In the genomic region with DNA sequence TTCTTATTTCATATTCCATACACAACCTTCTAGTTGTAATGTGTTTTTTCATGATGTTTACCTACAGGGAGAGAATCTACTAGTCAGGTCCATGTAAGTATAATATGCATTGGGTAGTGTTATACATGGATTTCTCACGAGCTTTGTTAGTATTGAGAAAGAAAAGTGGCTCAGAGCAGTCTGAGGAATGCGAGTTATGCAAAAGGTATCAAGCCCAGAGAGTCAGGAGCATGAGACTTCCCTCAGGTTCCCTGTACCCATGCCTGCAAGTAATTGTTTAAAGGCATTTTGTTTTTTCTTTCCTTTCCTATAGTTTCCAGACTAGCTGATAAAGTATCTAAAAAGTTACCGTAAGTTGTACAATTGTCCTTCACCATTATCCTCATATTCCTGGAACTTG, we compare ENCODE assay signal across 20 cellular contexts.
DNase-seq lines count a peak whose midpoint lies in the region; ATAC-seq, FAIRE-seq and TF ChIP-seq lines count a peak whose summit lies in the region.
"Had no signal": no experiment of that assay in that cellular context is flagged by ENCODE, and none has a peak within 500 bp of the region (broad histone marks: within the 10 kb centered on the region; RNA-seq: fewer than 3 reads in every experiment).

No MANE protein-coding gene starts in this region.

- TF ChIP-seq CTCF in retinal pigment epithelial cell (conservative IDR thresholded peaks at IDR 0.05; ENCODE audit: low read depth, low read length) (no peak), body of pancreas (IDR thresholded peaks at IDR 0.05) (no peak)

- no peaks in the 10 kb centered on the region for H3K9me3 ChIP-seq in body of pancreas

- no peaks in the 10 kb centered on the region for H3K4me1 ChIP-seq in body of pancreas

- no peak for TF ChIP-seq POLR2A in body of pancreas (IDR thresholded peaks at IDR 0.05)

- no peak overlapping the region for H3K4me3 ChIP-seq in retinal pigment epithelial cell (ENCODE audit: low read length)
- H3K4me3 ChIP-seq in body of pancreas: no peak overlapping the region

- DNase-seq in GM18507 (ENCODE audit: extremely low spot score, insufficient read length, low read depth) (no peak), astrocyte of the hippocampus (ENCODE audit: low read depth, low spot score) (peak; percentile 20), iPS-NIHi7 (ENCODE audit: extremely low spot score) (peak; percentile 15), retinal pigment epithelial cell (ENCODE audit: low read depth) (peak; percentile 57), body of pancreas (no peak), DMS153 (lab: John Stamatoyannopoulos, UW) (no peak), left lobe of liver (ENCODE audit: low spot score) (no peak)
- DNase-seq: DMS79, HCEC 1CT, NCI-H1105, NCI-H146, NCI-H2029 treated with DMSO at 0.1 percent for 48 hours, NCI-H226, NCI-H524, NCI-H82 had no signal

- 62 to 71% methylated on average over 3 of the region's 3 CpGs for WGBS in body of pancreas, 2 donors

- no peak for ATAC-seq in body of pancreas
- no peak for ATAC-seq in left lobe of liver
- ATAC-seq: Panc1, SK-N-SH treated with all-trans-retinoic acid at 6 μM for 48 hours had no signal

- intact Hi-C loops in body of pancreas (cut with DNase I): no loop called here

- no peaks in the 10 kb centered on the region for H3K27me3 ChIP-seq in body of pancreas

- H3K27ac ChIP-seq in body of pancreas: no peak overlapping the region
- H3K27ac ChIP-seq: C4-2B had no signal

- FAIRE-seq in GM18507 (lab: Jason Lieb, UNC): peak; percentile 39
- FAIRE-seq: A204.1, HTR-8/SVneo had no signal

- H3K36me3 ChIP-seq in body of pancreas (replicated peaks in 1 of 2; ENCODE audit: insufficient read depth in 1 of 2, low read depth in 2 of 2): no peaks in the 10 kb centered on the region

Comparison
In these comparisons a context has a peak if more than half of its experiments do, and no peak if none do; other contexts are left out.
1. DNase-seq: peak in astrocyte of the hippocampus (single experiment), iPS-NIHi7 (single experiment) and retinal pigment epithelial cell (single experiment); none in GM18507 (single experiment), body of pancreas (0 of 4), DMS153 (single experiment) and left lobe of liver (single experiment).